In the genomic region with DNA sequence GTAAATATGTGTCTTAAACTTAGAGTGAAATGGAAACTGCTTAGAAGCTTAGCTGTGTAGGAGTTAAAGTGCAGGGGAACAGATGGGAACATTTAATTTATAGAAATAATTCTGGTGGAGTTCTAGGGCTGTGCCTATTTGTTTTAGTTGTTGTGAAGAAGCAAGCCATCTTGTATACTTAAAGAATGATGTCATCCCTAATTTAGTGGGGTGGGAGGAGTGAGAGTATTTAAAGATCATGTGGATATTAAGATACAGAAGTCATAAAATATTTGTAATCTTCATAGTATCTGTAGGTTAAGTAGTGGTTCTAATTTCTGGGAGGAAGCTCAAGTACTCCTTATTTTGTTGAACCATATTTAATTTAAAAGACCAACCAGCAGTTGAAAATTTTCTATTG, we compare ENCODE assay signal across 1 cellular context.
TF ChIP-seq lines count a peak whose summit lies in the region.

No MANE protein-coding gene starts in this region.

TF ChIP-seq in HepG2, 621 proteins besides CTCF, POLR2A, EP300 and RAD21:
- TF ChIP-seq ATF7 (IDR thresholded peaks at IDR 0.05), result peak; percentile 92
- no peak for TF ChIP-seq ATF7 (CRISPR knock-in tag; IDR thresholded peaks at IDR 0.05)
- TF ChIP-seq FOSL1 (CRISPR knock-in tag; IDR thresholded peaks at IDR 0.05; ENCODE audit: borderline replicate concordance), result no peak
- no peak for TF ChIP-seq ZNF552 (CRISPR knock-in tag; IDR thresholded peaks at IDR 0.05; ENCODE audit: borderline replicate concordance)
